Comparison of ENCODE assay signal across 34 cellular contexts in the genomic region with DNA sequence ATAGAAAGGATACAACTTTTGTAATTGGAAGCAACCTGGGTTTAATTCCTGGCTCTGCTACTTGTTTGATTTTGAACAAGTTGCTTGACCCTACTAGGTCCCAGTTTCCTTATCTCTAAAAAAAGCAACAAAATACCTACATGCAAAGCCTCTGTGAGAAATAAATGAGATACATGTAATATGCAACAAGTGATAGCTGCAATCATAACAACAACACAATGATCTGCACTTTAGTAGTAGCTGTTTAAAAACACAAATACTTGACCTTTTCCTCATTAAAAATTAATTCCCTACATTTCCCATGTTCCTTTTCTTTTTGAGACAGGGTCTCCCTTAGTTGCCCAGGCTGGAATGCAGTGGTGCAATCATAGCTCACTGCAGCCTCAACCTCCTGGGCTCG.
"Had no signal": no experiment of that assay in that cellular context is flagged by ENCODE, and none has a peak within 500 bp of the region (broad histone marks: within the 10 kb centered on the region; RNA-seq: fewer than 3 reads in every experiment).

No MANE protein-coding gene starts in this region.

- H3K4me1 Mint-ChIP-seq: activated B cell treated with CpG ODN at 0.5 μM for 24 hours; activated CD4-positive, alpha-beta T cell treated with anti-CD3 and anti-CD28 coated beads, Interleukin-2, amount 10 ng/mL, durations not matched to agents 24 days and 14 days; activated naive CD8-positive, alpha-beta T cell treated with anti-CD3 and anti-CD28 coated beads for 36 hours; activated T-helper 17 cell treated with anti-CD3 and anti-CD28 coated beads, Interleukin-2, amount 50 U/mL, for 72 hours had no signal

- DNase-seq: activated B cell treated with CpG ODN at 0.5 μM for 24 hours; activated CD4-positive, alpha-beta memory T cell treated with anti-CD3 and anti-CD28 coated beads for 36 hours; activated CD4-positive, alpha-beta T cell treated with anti-CD3 and anti-CD28 coated beads for 4 hours; activated CD4-positive, alpha-beta T cell treated with anti-CD3 and anti-CD28 coated beads, Interleukin-2, amount 10 ng/mL, durations not matched to agents 24 days and 14 days; activated CD4-positive, alpha-beta T cell treated with anti-CD3 and anti-CD28 coated beads, Interleukin-2, amount 50 U/mL, for 1 hour; activated CD4-positive, alpha-beta T cell treated with anti-CD3 and anti-CD28 coated beads, Interleukin-2, amount 50 U/mL, for 4 hours; activated CD4-positive, CD25-positive, alpha-beta regulatory T cell treated with anti-CD3 and anti-CD28 coated beads, Interleukin-2, amount 50 U/mL, for 72 hours; activated CD8-positive, alpha-beta memory T cell treated with anti-CD3 and anti-CD28 coated beads, Interleukin-2, amount 50 U/mL, for 4 hours; activated CD8-positive, alpha-beta T cell treated with anti-CD3 and anti-CD28 coated beads for 36 hours; activated effector memory CD4-positive, alpha-beta T cell treated with anti-CD3 and anti-CD28 coated beads, Interleukin-2, amount 50 U/mL, for 16 hours; activated gamma-delta T cell treated with Interleukin-2 at 50 U/mL for 16 hours; activated naive CD4-positive, alpha-beta T cell; activated naive CD4-positive, alpha-beta T cell treated with anti-CD3 and anti-CD28 coated beads for 36 hours; activated naive CD4-positive, alpha-beta T cell treated with anti-CD3 and anti-CD28 coated beads, Interleukin-2, amount 50 U/mL, for 16 hours; activated naive CD8-positive, alpha-beta T cell treated with anti-CD3 and anti-CD28 coated beads for 36 hours; activated T-cell treated with anti-CD3 and anti-CD28 coated beads for 4 hours; activated T-cell treated with anti-CD3 and anti-CD28 coated beads, Interleukin-2, amount 50 U/mL, for 1 hour; activated T-cell treated with anti-CD3 and anti-CD28 coated beads, Interleukin-2, amount 50 U/mL, for 4 hours; activated T-cell treated with anti-CD3 and anti-CD28 coated beads, Interleukin-2, amount 50 U/mL, for 72 hours; adrenal gland; amniotic stem cell; aorta; body of pancreas; brain microvascular endothelial cell; central memory CD4-positive, alpha-beta T cell; T-helper 2 cell; T-helper 9 cell had no signal

- H3K4me3 Mint-ChIP-seq: activated B cell treated with CpG ODN at 0.5 μM for 24 hours; activated CD4-positive, alpha-beta memory T cell treated with anti-CD3 and anti-CD28 coated beads for 36 hours; activated CD4-positive, alpha-beta T cell treated with anti-CD3 and anti-CD28 coated beads, Interleukin-2, amount 10 ng/mL, durations not matched to agents 24 days and 14 days; activated CD8-positive, alpha-beta T cell treated with anti-CD3 and anti-CD28 coated beads for 36 hours; activated naive CD4-positive, alpha-beta T cell treated with anti-CD3 and anti-CD28 coated beads for 36 hours; activated naive CD8-positive, alpha-beta T cell treated with anti-CD3 and anti-CD28 coated beads for 36 hours; activated T-cell treated with anti-CD3 and anti-CD28 coated beads, Interleukin-2, amount 50 U/mL, for 4 hours; activated T-cell treated with anti-CD3 and anti-CD28 coated beads, Interleukin-2, amount 50 U/mL, for 72 hours; activated T-helper 1 cell treated with anti-CD3 and anti-CD28 coated beads, Interleukin-12 subunit alpha, Interleukin-12 subunit beta, Interleukin-2, Interleukin-4 antibody, amounts not matched to agents 30 ng/mL and 10 ng/mL and 1 ng/mL, durations not matched to agents 14 hours and 24 hours and 36 hours; activated T-helper 17 cell treated with anti-CD3 and anti-CD28 coated beads, Interleukin-2, amount 50 U/mL, for 72 hours; T-helper 1 cell treated with Interleukin-12 subunit alpha and Interleukin-12 subunit beta and Interleukin-4 antibody, amounts not matched to agents 30 μg/mL and 1 μg/mL, for 36 hours; T-helper 2 cell treated with Interferon-gamma antibody and Interleukin-4, amounts not matched to agents 5 μg/mL and 100 μg/mL, for 36 hours had no signal

- H3K27me3 ChIP-seq: adrenal gland, body of pancreas, brain microvascular endothelial cell, breast epithelium had no signal

- H3K27ac Mint-ChIP-seq: activated B cell treated with CpG ODN at 0.5 μM for 24 hours; activated CD4-positive, alpha-beta memory T cell treated with anti-CD3 and anti-CD28 coated beads for 36 hours; activated CD4-positive, alpha-beta T cell treated with anti-CD3 and anti-CD28 coated beads, Interleukin-2, amount 10 ng/mL, durations not matched to agents 24 days and 14 days; activated CD8-positive, alpha-beta T cell treated with anti-CD3 and anti-CD28 coated beads for 36 hours; activated naive CD4-positive, alpha-beta T cell treated with anti-CD3 and anti-CD28 coated beads for 36 hours; activated naive CD4-positive, alpha-beta T cell treated with anti-CD3 and anti-CD28 coated beads, Interleukin-2, amount 50 U/mL, for 72 hours; activated naive CD8-positive, alpha-beta T cell treated with anti-CD3 and anti-CD28 coated beads for 36 hours; activated T-cell treated with anti-CD3 and anti-CD28 coated beads, Interleukin-2, amount 50 U/mL, for 72 hours; activated T-helper 1 cell treated with anti-CD3 and anti-CD28 coated beads, Interleukin-12 subunit alpha, Interleukin-12 subunit beta, Interleukin-2, Interleukin-4 antibody, amounts not matched to agents 30 ng/mL and 10 ng/mL and 1 ng/mL, durations not matched to agents 14 hours and 24 hours and 36 hours; activated T-helper 17 cell treated with anti-CD3 and anti-CD28 coated beads, Interleukin-2, amount 50 U/mL, for 72 hours; T-helper 1 cell treated with Interleukin-12 subunit alpha and Interleukin-12 subunit beta and Interleukin-4 antibody, amounts not matched to agents 30 μg/mL and 1 μg/mL, for 36 hours; T-helper 2 cell treated with Interferon-gamma antibody and Interleukin-4, amounts not matched to agents 5 μg/mL and 100 μg/mL, for 36 hours had no signal

- H3K9me3 Mint-ChIP-seq: activated B cell treated with CpG ODN at 0.5 μM for 24 hours; activated CD4-positive, alpha-beta memory T cell treated with anti-CD3 and anti-CD28 coated beads for 36 hours; activated CD4-positive, alpha-beta T cell treated with anti-CD3 and anti-CD28 coated beads, Interleukin-2, amount 10 ng/mL, durations not matched to agents 24 days and 14 days; activated CD8-positive, alpha-beta T cell treated with anti-CD3 and anti-CD28 coated beads for 36 hours; activated naive CD4-positive, alpha-beta T cell treated with anti-CD3 and anti-CD28 coated beads for 36 hours; activated naive CD4-positive, alpha-beta T cell treated with anti-CD3 and anti-CD28 coated beads, Interleukin-2, amount 50 U/mL, for 72 hours; activated naive CD8-positive, alpha-beta T cell treated with anti-CD3 and anti-CD28 coated beads for 36 hours; activated T-cell treated with anti-CD3 and anti-CD28 coated beads, Interleukin-2, amount 50 U/mL, for 4 hours; activated T-cell treated with anti-CD3 and anti-CD28 coated beads, Interleukin-2, amount 50 U/mL, for 72 hours; activated T-helper 1 cell treated with anti-CD3 and anti-CD28 coated beads, Interleukin-12 subunit alpha, Interleukin-12 subunit beta, Interleukin-2, Interleukin-4 antibody, amounts not matched to agents 30 ng/mL and 10 ng/mL and 1 ng/mL, durations not matched to agents 14 hours and 24 hours and 36 hours; activated T-helper 17 cell treated with anti-CD3 and anti-CD28 coated beads, Interleukin-2, amount 50 U/mL, for 72 hours; T-helper 1 cell treated with Interleukin-12 subunit alpha and Interleukin-12 subunit beta and Interleukin-4 antibody, amounts not matched to agents 30 μg/mL and 1 μg/mL, for 36 hours; T-helper 2 cell treated with Interferon-gamma antibody and Interleukin-4, amounts not matched to agents 5 μg/mL and 100 μg/mL, for 36 hours had no signal

- H3K36me3 Mint-ChIP-seq: activated CD4-positive, alpha-beta memory T cell treated with anti-CD3 and anti-CD28 coated beads for 36 hours; activated naive CD4-positive, alpha-beta T cell treated with anti-CD3 and anti-CD28 coated beads, Interleukin-2, amount 50 U/mL, for 72 hours; activated naive CD8-positive, alpha-beta T cell treated with anti-CD3 and anti-CD28 coated beads for 36 hours had no signal

- H3K4me1 ChIP-seq: body of pancreas, breast epithelium had no signal

- H3K4me3 ChIP-seq: adrenal gland, body of pancreas, breast epithelium had no signal

- H3K9me3 ChIP-seq: adrenal gland, breast epithelium had no signal

- ATAC-seq: activated CD8-positive, alpha-beta T cell treated with anti-CD3 and anti-CD28 coated beads for 36 hours; activated naive CD4-positive, alpha-beta T cell treated with anti-CD3 and anti-CD28 coated beads, Interleukin-2, amount 50 U/mL, for 72 hours; activated T-cell treated with anti-CD3 and anti-CD28 coated beads, Interleukin-2, amount 50 U/mL, for 4 hours; activated T-cell treated with anti-CD3 and anti-CD28 coated beads, Interleukin-2, amount 50 U/mL, for 72 hours; activated T-helper 17 cell treated with anti-CD3 and anti-CD28 coated beads, Interleukin-2, amount 50 U/mL, for 72 hours; body of pancreas had no signal

- H3K36me3 ChIP-seq: adrenal gland, brain microvascular endothelial cell, breast epithelium had no signal

- H3K27ac ChIP-seq: adrenal gland, body of pancreas, brain microvascular endothelial cell, breast epithelium, VCaP had no signal

- H3K27me3 Mint-ChIP-seq: activated B cell treated with CpG ODN at 0.5 μM for 24 hours; activated CD4-positive, alpha-beta memory T cell treated with anti-CD3 and anti-CD28 coated beads for 36 hours; activated CD8-positive, alpha-beta T cell treated with anti-CD3 and anti-CD28 coated beads for 36 hours; activated naive CD8-positive, alpha-beta T cell treated with anti-CD3 and anti-CD28 coated beads for 36 hours; activated T-helper 17 cell treated with anti-CD3 and anti-CD28 coated beads, Interleukin-2, amount 50 U/mL, for 72 hours had no signal
